ENCODE assay signal across 8 cellular contexts in the genomic region with DNA sequence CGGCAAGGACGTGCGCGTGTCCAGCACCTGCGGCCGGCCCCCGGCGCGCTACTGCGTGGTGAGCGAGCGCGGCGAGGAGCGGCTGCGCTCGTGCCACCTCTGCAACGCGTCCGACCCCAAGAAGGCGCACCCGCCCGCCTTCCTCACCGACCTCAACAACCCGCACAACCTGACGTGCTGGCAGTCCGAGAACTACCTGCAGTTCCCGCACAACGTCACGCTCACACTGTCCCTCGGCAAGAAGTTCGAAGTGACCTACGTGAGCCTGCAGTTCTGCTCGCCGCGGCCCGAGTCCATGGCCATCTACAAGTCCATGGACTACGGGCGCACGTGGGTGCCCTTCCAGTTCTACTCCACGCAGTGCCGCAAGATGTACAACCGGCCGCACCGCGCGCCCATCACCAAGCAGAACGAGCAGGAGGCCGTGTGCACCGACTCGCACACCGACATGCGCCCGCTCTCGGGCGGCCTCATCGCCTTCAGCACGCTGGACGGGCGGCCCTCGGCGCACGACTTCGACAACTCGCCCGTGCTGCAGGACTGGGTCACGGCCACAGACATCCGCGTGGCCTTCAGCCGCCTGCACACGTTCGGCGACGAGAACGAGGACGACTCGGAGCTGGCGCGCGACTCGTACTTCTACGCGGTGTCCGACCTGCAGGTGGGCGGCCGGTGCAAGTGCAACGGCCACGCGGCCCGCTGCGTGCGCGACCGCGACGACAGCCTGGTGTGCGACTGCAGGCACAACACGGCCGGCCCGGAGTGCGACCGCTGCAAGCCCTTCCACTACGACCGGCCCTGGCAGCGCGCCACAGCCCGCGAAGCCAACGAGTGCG. TPM values are rescaled to one million over a fixed set of nuclear protein-coding genes. Genes with fewer than 3 reads are reported as not detected.
DNase-seq lines count a peak whose midpoint lies in the region; ATAC-seq and TF ChIP-seq lines count a peak whose summit lies in the region.

No MANE protein-coding gene starts in this region.

- intact Hi-C loops in CD14-positive monocyte (cut with micrococcal nuclease) (no loop called here), adrenal gland (cut with DNase I) (no loop called here)

- H3K36me3 Mint-ChIP-seq in CD14-positive monocyte (peaks cover 3 to 9% of the 10 kb centered on the region in 2 donors), neural crest cell (ENCODE audit: low read depth) (no peaks in the 10 kb centered on the region)

- peak overlapping the region in 2 of 7 donors; percentile 6 to 72 for H3K27ac Mint-ChIP-seq in CD14-positive monocyte
- no peak overlapping the region for H3K27ac Mint-ChIP-seq in neural crest cell (ENCODE audit: unreplicated experiment)

- TF ChIP-seq CTCF in CD14-positive monocyte (IDR thresholded peaks at IDR 0.05) (no peak), epithelial cell of esophagus (IDR thresholded peaks at IDR 0.05; ENCODE audit: insufficient read depth, low read depth, low read length, missing control alignments) (no peak), neural crest cell (conservative IDR thresholded peaks at IDR 0.05) (no peak), adrenal gland (IDR thresholded peaks at IDR 0.05) (no peak)

- H3K4me3 ChIP-seq in SJSA1 (peak overlapping the region; percentile 83), epithelial cell of esophagus (ENCODE audit: low read length) (peak overlapping the region; percentile 11), adrenal gland (peak overlapping the region in 1 of 4 donors; percentile 76)

- peaks cover 50 to 70% (median 66%) of the 10 kb centered on the region in 3 donors for H3K27me3 Mint-ChIP-seq in CD14-positive monocyte (ENCODE audit: low read depth in 3 of 3)
- peaks cover 77% of the 10 kb centered on the region for H3K27me3 Mint-ChIP-seq in neural crest cell (ENCODE audit: low read depth)

- no peak overlapping the region for H3K27ac ChIP-seq in SJSA1
- no peak overlapping the region for H3K27ac ChIP-seq in adrenal gland

- WGBS in adrenal gland, 4 donors = 3 to 4% (median 4%) methylated on average over 53 to 110 of the region's 110 CpGs; no CpG with 5 or more reads in 1 of the 4 donors

- ATAC-seq in GM21381 (IDR thresholded peaks at IDR 0.05; ENCODE audit: unreplicated experiment) = no peak

- H3K4me3 Mint-ChIP-seq in CD14-positive monocyte (peak overlapping the region; percentile 81 to 93), neural crest cell (peak overlapping the region; percentile 94)

- H3K36me3 ChIP-seq in SJSA1 (0 out of 2 replicates have a peak, but pooled peaks cover 7% of the 10 kb centered on the region), adrenal gland (replicated peaks in 1 of 2) (no peaks in the 10 kb centered on the region)

- TF ChIP-seq POLR2A in adrenal gland (IDR thresholded peaks at IDR 0.05) = no peak

- H3K9me3 Mint-ChIP-seq in CD14-positive monocyte = peaks cover 0 to 11% (median 5%) of the 10 kb centered on the region in 7 donors
- no peaks in the 10 kb centered on the region for H3K9me3 Mint-ChIP-seq in neural crest cell

- H3K27me3 ChIP-seq in SJSA1 (replicated peaks) (no peaks in the 10 kb centered on the region), adrenal gland (peaks cover 60% of the 10 kb centered on the region)

- H3K4me1 ChIP-seq in SJSA1 (replicated peaks) (peaks cover 19% of the 10 kb centered on the region), adrenal gland (replicated peaks in 1 of 2) (peaks cover 20 to 25% of the 10 kb centered on the region in 2 donors)

- peaks cover 16% of the 10 kb centered on the region for H3K4me1 Mint-ChIP-seq in CD14-positive monocyte
- peaks cover 18% of the 10 kb centered on the region for H3K4me1 Mint-ChIP-seq in neural crest cell

- H3K9me3 ChIP-seq in SJSA1 (replicated peaks) = no peaks in the 10 kb centered on the region
- H3K9me3 ChIP-seq in adrenal gland (replicated peaks in 1 of 3) = no peaks in the 10 kb centered on the region

- DNase-seq in CD14-positive monocyte (ENCODE audit: low spot score) = no peak
- no peak for DNase-seq in SJSA1 (ENCODE audit: low read depth in 1 of 2, low spot score in 2 of 2)
- DNase-seq in epithelial cell of esophagus (ENCODE audit: low read depth) = peak; percentile 31
- no peak for DNase-seq in neural crest cell (ENCODE audit: low read depth, low spot score)
- DNase-seq in adrenal gland = no peak
- no peak for DNase-seq in HPDE6-E6E7 (ENCODE audit: extremely low spot score)
- no peak for DNase-seq in middle frontal gyrus (ENCODE audit: extremely low spot score, low spot score)

RNA-seq across cellular contexts. Expression of a gene that starts 1.5 kb away (rescaled TPM):
- polyA plus RNA-seq in CD14-positive monocyte = under 1 TPM in 1 of 2 donors, not detected in 1; 0.03 TPM
- 22.7 and 22.8 TPM in 2 replicates for total RNA-seq in SJSA1 (2014; rRNA removed; shearing (Covaris generic))
- total RNA-seq in neural crest cell = 10.1 and 10.3 TPM in 2 replicates
- under 1 TPM; 0.12 to 0.72 (median 0.28) TPM for total RNA-seq in adrenal gland
- polyA plus RNA-seq in adrenal gland = under 1 TPM; 0.13 to 0.84 (median 0.24) TPM

RNA-seq across cellular contexts. Expression of a gene that starts 57.3 kb away (rescaled TPM):
- polyA plus RNA-seq in CD14-positive monocyte (10 to 100 TPM; 32.1 to 47.5 TPM), adrenal gland (10 to 100 TPM in 1 of 3 donors, 1 to 10 TPM in 2; 3.3 to 18.8 (median 5.3) TPM)
- total RNA-seq in SJSA1 (2014; rRNA removed; shearing (Covaris generic)) = not detected in 2 replicates
- total RNA-seq in neural crest cell (0.52 and 1.4 TPM in 2 replicates), adrenal gland (10 to 100 TPM; 12.1 to 51.7 (median 20.2) TPM)
